In the genomic region with DNA sequence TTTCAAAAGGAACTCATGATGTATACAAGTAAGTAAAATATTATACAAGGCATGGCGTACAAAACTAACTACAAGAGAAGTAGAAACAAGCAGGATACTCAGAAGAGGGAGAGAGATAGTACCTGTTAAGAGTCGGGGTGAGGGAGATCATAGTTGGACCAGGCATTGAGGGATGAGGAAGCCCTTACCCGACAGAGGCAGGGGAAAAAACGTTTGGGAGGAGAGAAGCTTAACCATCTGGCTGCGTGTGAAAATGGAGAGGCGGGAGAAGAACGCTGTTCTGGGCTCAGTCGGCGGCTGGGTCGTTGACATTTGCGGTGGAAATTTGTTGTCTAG, we compare ENCODE assay signal across 9 cellular contexts. TPM values are rescaled to one million over a fixed set of nuclear protein-coding genes. Genes with fewer than 3 reads are reported as not detected.
A peak's percentile ranks its signal among the peaks of the same experiment; 100 is the strongest.
DNase-seq lines count a peak whose midpoint lies in the region; ATAC-seq and TF ChIP-seq lines count a peak whose summit lies in the region.
"Had no signal": no experiment of that assay in that cellular context is flagged by ENCODE, and none has a peak within 500 bp of the region (broad histone marks: within the 10 kb centered on the region; RNA-seq: fewer than 3 reads in every experiment).

No MANE protein-coding gene starts in this region.

- POLR2A ChIA-PET in activated CD4-positive, alpha-beta memory T cell treated with anti-CD3 and anti-CD28 coated beads for 36 hours (lab: Charles Lee) = no interaction called here

- H3K9me3 ChIP-seq in hepatocyte (ENCODE audit: low read depth) = no peaks in the 10 kb centered on the region
- H3K9me3 ChIP-seq: upper lobe of left lung had no signal

- no peaks in the 10 kb centered on the region for H3K36me3 Mint-ChIP-seq in stimulated activated naive CD8-positive, alpha-beta T cell treated with anti-CD3 and anti-CD28 coated beads, Interleukin-15, Interleukin-2, amounts not matched to agents 100 ng/mL and 50 ng/mL, for 24 hours (ENCODE audit: low read depth)
- no peaks in the 10 kb centered on the region for H3K36me3 Mint-ChIP-seq in activated CD4-positive, alpha-beta memory T cell treated with anti-CD3 and anti-CD28 coated beads for 36 hours
- H3K36me3 Mint-ChIP-seq in type B pancreatic cell = no peaks in the 10 kb centered on the region

- H3K4me3 Mint-ChIP-seq in stimulated activated naive CD8-positive, alpha-beta T cell treated with anti-CD3 and anti-CD28 coated beads, Interleukin-15, Interleukin-2, amounts not matched to agents 100 ng/mL and 50 ng/mL, for 24 hours = peak overlapping the region; percentile 86
- peak overlapping the region; percentile 59 for H3K4me3 Mint-ChIP-seq in activated CD4-positive, alpha-beta memory T cell treated with anti-CD3 and anti-CD28 coated beads for 36 hours
- peak overlapping the region; percentile 53 for H3K4me3 Mint-ChIP-seq in type B pancreatic cell

- H4K20me1 ChIP-seq in hepatocyte (ENCODE audit: insufficient read depth, poor library complexity, severe bottlenecking) = no peaks in the 10 kb centered on the region

- peak overlapping the region; percentile 96 for H3K4me2 ChIP-seq in hepatocyte

- H3K27ac Mint-ChIP-seq in stimulated activated naive CD8-positive, alpha-beta T cell treated with anti-CD3 and anti-CD28 coated beads, Interleukin-15, Interleukin-2, amounts not matched to agents 100 ng/mL and 50 ng/mL, for 24 hours = peak overlapping the region; percentile 70
- peak overlapping the region; percentile 43 for H3K27ac Mint-ChIP-seq in activated CD4-positive, alpha-beta memory T cell treated with anti-CD3 and anti-CD28 coated beads for 36 hours
- H3K27ac Mint-ChIP-seq in type B pancreatic cell = no peak overlapping the region

- H3K4me3 ChIP-seq in hepatocyte = no peak overlapping the region

- CTCF ChIA-PET in activated CD4-positive, alpha-beta memory T cell treated with anti-CD3 and anti-CD28 coated beads for 36 hours (lab: Charles Lee) = interaction anchor here (0.5 to 12.1 kb wide), 15 partner anchors 10 to 238 kb away, joined by 3 to 281 read pairs (median 4); a partner anchor contains a TSS

- H3K27me3 Mint-ChIP-seq in stimulated activated naive CD8-positive, alpha-beta T cell treated with anti-CD3 and anti-CD28 coated beads, Interleukin-15, Interleukin-2, amounts not matched to agents 100 ng/mL and 50 ng/mL, for 24 hours = peaks cover 10% of the 10 kb centered on the region
- peaks cover 6% of the 10 kb centered on the region for H3K27me3 Mint-ChIP-seq in activated CD4-positive, alpha-beta memory T cell treated with anti-CD3 and anti-CD28 coated beads for 36 hours
- peaks cover 65% of the 10 kb centered on the region for H3K27me3 Mint-ChIP-seq in type B pancreatic cell

- peaks cover 26% of the 10 kb centered on the region for H3K79me2 ChIP-seq in hepatocyte

- H3K9me2 ChIP-seq in hepatocyte (replicated peaks; ENCODE audit: insufficient read depth) = no peaks in the 10 kb centered on the region

- H2AFZ ChIP-seq in hepatocyte = no peak overlapping the region

- no peak for ATAC-seq in stimulated activated naive CD8-positive, alpha-beta T cell treated with anti-CD3 and anti-CD28 coated beads, Interleukin-15, Interleukin-2, amounts not matched to agents 100 U/mL and 50 U/mL, for 24 hours
- ATAC-seq in GM19035 (IDR thresholded peaks at IDR 0.05; ENCODE audit: unreplicated experiment) = no peak

- H3K4me1 Mint-ChIP-seq in stimulated activated naive CD8-positive, alpha-beta T cell treated with anti-CD3 and anti-CD28 coated beads, Interleukin-15, Interleukin-2, amounts not matched to agents 100 ng/mL and 50 ng/mL, for 24 hours (ENCODE audit: low read depth) = peaks cover 42% of the 10 kb centered on the region
- H3K4me1 Mint-ChIP-seq in activated CD4-positive, alpha-beta memory T cell treated with anti-CD3 and anti-CD28 coated beads for 36 hours (ENCODE audit: low read depth) = peaks cover 38% of the 10 kb centered on the region
- peaks cover 28% of the 10 kb centered on the region for H3K4me1 Mint-ChIP-seq in type B pancreatic cell (ENCODE audit: unreplicated experiment)

- H3K27me3 ChIP-seq in hepatocyte = peaks cover 33% of the 10 kb centered on the region
- H3K27me3 ChIP-seq: upper lobe of left lung had no signal

- H3K36me3 ChIP-seq in hepatocyte (replicated peaks; ENCODE audit: insufficient read depth, low read depth) = no peaks in the 10 kb centered on the region
- H3K36me3 ChIP-seq: upper lobe of left lung had no signal

- H3K4me1 ChIP-seq in hepatocyte (ENCODE audit: insufficient read depth) = peaks cover 7% of the 10 kb centered on the region

- no peak for DNase-seq in stimulated activated naive CD8-positive, alpha-beta T cell treated with anti-CD3 and anti-CD28 coated beads, Interleukin-15, Interleukin-2, amounts not matched to agents 100 U/mL and 50 U/mL, for 24 hours
- no peak for DNase-seq in activated CD4-positive, alpha-beta memory T cell treated with anti-CD3 and anti-CD28 coated beads for 36 hours
- no peak for DNase-seq in hepatocyte (ENCODE audit: low spot score)
- DNase-seq in type B pancreatic cell (ENCODE audit: extremely low spot score, unreplicated experiment) = no peak
- no peak for DNase-seq in stimulated activated CD4-positive, alpha-beta T cell treated with anti-CD3 and anti-CD28 coated beads, Interleukin-1b, Interleukin-23, amount 100 ng/mL, for 48 hours
- no peak for DNase-seq in NCI-H446 (lab: John Stamatoyannopoulos, UW)

- intact Hi-C loops in activated CD4-positive, alpha-beta memory T cell treated with anti-CD3 and anti-CD28 coated beads for 36 hours (cut with micrococcal nuclease) = loop anchor here (1.0 to 5.0 kb wide), 5 partner anchors 34 to 350 kb away; a partner anchor contains a TSS

- no peak overlapping the region for H3K27ac ChIP-seq in hepatocyte

- TF ChIP-seq CTCF in hepatocyte (IDR thresholded peaks at IDR 0.05; ENCODE audit: poor library complexity) (no peak), type B pancreatic cell (conservative IDR thresholded peaks at IDR 0.05) (no peak)

- WGBS in hepatocyte (ENCODE audit: low lambda C conversion rate, missing lambda C conversion rate) = 66% methylated on average over 11 of the region's 11 CpGs

- no peaks in the 10 kb centered on the region for H3K9me3 Mint-ChIP-seq in stimulated activated naive CD8-positive, alpha-beta T cell treated with anti-CD3 and anti-CD28 coated beads, Interleukin-15, Interleukin-2, amounts not matched to agents 100 ng/mL and 50 ng/mL, for 24 hours
- no peaks in the 10 kb centered on the region for H3K9me3 Mint-ChIP-seq in activated CD4-positive, alpha-beta memory T cell treated with anti-CD3 and anti-CD28 coated beads for 36 hours
- H3K9me3 Mint-ChIP-seq in type B pancreatic cell = no peaks in the 10 kb centered on the region

RNA-seq across cellular contexts. Expression of a gene that starts 0.6 kb away (rescaled TPM):
- 10 to 100 TPM; 31.2 to 31.9 TPM for total RNA-seq in activated CD4-positive, alpha-beta memory T cell treated with anti-CD3 and anti-CD28 coated beads for 36 hours
- 8.3 TPM in 2 replicates for total RNA-seq in hepatocyte
- 3.6 and 5.8 TPM in 2 replicates for polyA plus RNA-seq in hepatocyte
- 2.5 and 21.1 TPM in 2 replicates for total RNA-seq in type B pancreatic cell (ENCODE audit: low replicate concordance)

RNA-seq across cellular contexts. Expression of a gene that starts 33.6 kb away (rescaled TPM):
- total RNA-seq in activated CD4-positive, alpha-beta memory T cell treated with anti-CD3 and anti-CD28 coated beads for 36 hours = 100 to 1,000 TPM; 481 to 486 TPM
- total RNA-seq in hepatocyte = 534 and 591 TPM in 2 replicates
- 743 and 805 TPM in 2 replicates for polyA plus RNA-seq in hepatocyte
- total RNA-seq in type B pancreatic cell (ENCODE audit: low replicate concordance) = 497 and 686 TPM in 2 replicates
